ENCODE assay signal across 13 cellular contexts in genomic region chr9:133506653-133507038, GRCh38. TPM values are rescaled to one million over a fixed set of nuclear protein-coding genes. Genes with fewer than 3 reads are reported as not detected.
DNase-seq lines count a peak whose midpoint lies in the region; ATAC-seq, FAIRE-seq and TF ChIP-seq lines count a peak whose summit lies in the region.
"Had no signal": no experiment of that assay in that cellular context is flagged by ENCODE, and none has a peak within 500 bp of the region (broad histone marks: within the 10 kb centered on the region; RNA-seq: fewer than 3 reads in every experiment).

No MANE protein-coding gene starts in this region.

- no peaks in the 10 kb centered on the region for H3K79me2 ChIP-seq in osteoblast (ENCODE audit: insufficient read depth, low read length)

- H3K36me3 Mint-ChIP-seq in activated CD4-positive, alpha-beta T cell treated with anti-CD3 and anti-CD28 coated beads for 36 hours (ENCODE audit: low read depth): no peaks in the 10 kb centered on the region

- no peak overlapping the region for H3K4me2 ChIP-seq in osteoblast (ENCODE audit: insufficient read depth, low read length)

- DNase-seq in DMS53 treated with DMSO at 0.1 percent for 48 hours (lab: John Stamatoyannopoulos, UW; ENCODE audit: unreplicated experiment) (peak; percentile 37), NCI-H226 (peak; percentile 96), fibroblast of gingiva (ENCODE audit: low read depth) (peak; percentile 89), osteoblast (ENCODE audit: insufficient read length, low spot score, missing footprints) (peak; percentile 98), GM19239 (ENCODE audit: insufficient read length, low spot score) (no peak), NCI-H2227 treated with DMSO at 0.1 percent for 48 hours (lab: John Stamatoyannopoulos, UW) (no peak)
- no peak for DNase-seq in activated T-cell treated with anti-CD3 and anti-CD28 coated beads, Interleukin-2, amount 50 U/mL, for 48 hours
- no peak for DNase-seq in activated CD4-positive, alpha-beta T cell treated with anti-CD3 and anti-CD28 coated beads for 36 hours
- DNase-seq: activated naive CD4-positive, alpha-beta T cell; GF-D8; naive thymus-derived CD4-positive, alpha-beta T cell; NCI-H2081 treated with DMSO at 0.1 percent for 48 hours had no signal

- no peaks in the 10 kb centered on the region for H3K27me3 Mint-ChIP-seq in activated CD4-positive, alpha-beta T cell treated with anti-CD3 and anti-CD28 coated beads for 36 hours

- H3K9me3 ChIP-seq in osteoblast (ENCODE audit: low read depth, low read length): peaks cover 1% of the 10 kb centered on the region

- no peaks in the 10 kb centered on the region for H3K27me3 ChIP-seq in osteoblast (ENCODE audit: insufficient read depth, low read length)

- CTCF ChIA-PET in activated CD4-positive, alpha-beta T cell treated with anti-CD3 and anti-CD28 coated beads for 36 hours (lab: Charles Lee): no interaction called here

- POLR2A ChIA-PET in activated CD4-positive, alpha-beta T cell treated with anti-CD3 and anti-CD28 coated beads for 36 hours (lab: Charles Lee): no interaction called here

- H2AFZ ChIP-seq in osteoblast (ENCODE audit: low read length): peak overlapping the region; percentile 66

- TF ChIP-seq CTCF in osteoblast (IDR thresholded peaks at IDR 0.05; ENCODE audit: extremely low read depth, low read depth, low read length): no peak

- H3K4me1 Mint-ChIP-seq in activated CD4-positive, alpha-beta T cell treated with anti-CD3 and anti-CD28 coated beads for 36 hours: peaks cover 19% of the 10 kb centered on the region

- peaks cover 35% of the 10 kb centered on the region for H3K4me1 ChIP-seq in osteoblast (ENCODE audit: insufficient read depth, low read length)

- peak overlapping the region; percentile 71 for H3K27ac ChIP-seq in osteoblast (ENCODE audit: low read depth, low read length)
- H3K27ac ChIP-seq: epithelial cell of prostate had no signal

- H3K4me3 ChIP-seq in osteoblast (ENCODE audit: insufficient read depth, low read length): no peak overlapping the region

- peaks cover 9% of the 10 kb centered on the region for H3K9me3 Mint-ChIP-seq in activated CD4-positive, alpha-beta T cell treated with anti-CD3 and anti-CD28 coated beads for 36 hours (ENCODE audit: low read depth)

- ATAC-seq in activated CD4-positive, alpha-beta T cell treated with anti-CD3 and anti-CD28 coated beads for 36 hours: no peak
- ATAC-seq: naive thymus-derived CD4-positive, alpha-beta T cell had no signal

- H4K20me1 ChIP-seq in osteoblast (ENCODE audit: insufficient read depth, low read length): no peaks in the 10 kb centered on the region

- no peak overlapping the region for H3K27ac Mint-ChIP-seq in activated CD4-positive, alpha-beta T cell treated with anti-CD3 and anti-CD28 coated beads for 36 hours

- intact Hi-C loops in activated CD4-positive, alpha-beta T cell treated with anti-CD3 and anti-CD28 coated beads for 36 hours (cut with DNase I, micrococcal nuclease): no loop called here

- no peak overlapping the region for H3K4me3 Mint-ChIP-seq in activated CD4-positive, alpha-beta T cell treated with anti-CD3 and anti-CD28 coated beads for 36 hours
- H3K4me3 Mint-ChIP-seq: naive thymus-derived CD4-positive, alpha-beta T cell had no signal

- no peak for FAIRE-seq in GM19239 (lab: Jason Lieb, UNC)

- no peaks in the 10 kb centered on the region for H3K36me3 ChIP-seq in osteoblast (ENCODE audit: insufficient read depth, low read length)

RNA-seq across cellular contexts. Expression of gene MYMK, which starts 18.1 kb away (rescaled TPM):
- total RNA-seq in osteoblast: not detected in 2 replicates
- total RNA-seq in activated CD4-positive, alpha-beta T cell treated with anti-CD3 and anti-CD28 coated beads for 36 hours: not detected
- total RNA-seq: naive thymus-derived CD4-positive, alpha-beta T cell had no signal

RNA-seq across cellular contexts. Expression of gene SLC2A6, which starts 27.7 kb away (rescaled TPM):
- 25.3 TPM in 2 replicates for total RNA-seq in osteoblast
- 1 to 10 TPM; 1.6 to 1.9 TPM for total RNA-seq in activated CD4-positive, alpha-beta T cell treated with anti-CD3 and anti-CD28 coated beads for 36 hours

RNA-seq across cellular contexts. Expression of gene ADAMTSL2, which starts 27.9 kb away (rescaled TPM):
- under 0.01 and 0.29 TPM in 2 replicates for total RNA-seq in osteoblast
- total RNA-seq in activated CD4-positive, alpha-beta T cell treated with anti-CD3 and anti-CD28 coated beads for 36 hours: under 1 TPM; 0.11 to 0.32 TPM

RNA-seq across cellular contexts. Expression of gene CACFD1, which starts 46.9 kb away (rescaled TPM):
- 8.0 and 9.0 TPM in 2 replicates for total RNA-seq in osteoblast
- total RNA-seq in activated CD4-positive, alpha-beta T cell treated with anti-CD3 and anti-CD28 coated beads for 36 hours: under 1 TPM; 0.87 to 0.90 TPM

Comparison
In these comparisons a context has a peak if more than half of its experiments do, and no peak if none do; other contexts are left out.
1. DNase-seq: peak in DMS53 treated with DMSO at 0.1 percent for 48 hours (single experiment), NCI-H226 (single experiment), fibroblast of gingiva (single experiment) and osteoblast (single experiment); none in GM19239 (single experiment), NCI-H2227 treated with DMSO at 0.1 percent for 48 hours (single experiment), activated T-cell treated with anti-CD3 and anti-CD28 coated beads, Interleukin-2, amount 50 U/mL, for 48 hours (0 of 2) and activated CD4-positive, alpha-beta T cell treated with anti-CD3 and anti-CD28 coated beads for 36 hours (single experiment).